Comparison of ENCODE assay signal across 27 cellular contexts in the genomic region with DNA sequence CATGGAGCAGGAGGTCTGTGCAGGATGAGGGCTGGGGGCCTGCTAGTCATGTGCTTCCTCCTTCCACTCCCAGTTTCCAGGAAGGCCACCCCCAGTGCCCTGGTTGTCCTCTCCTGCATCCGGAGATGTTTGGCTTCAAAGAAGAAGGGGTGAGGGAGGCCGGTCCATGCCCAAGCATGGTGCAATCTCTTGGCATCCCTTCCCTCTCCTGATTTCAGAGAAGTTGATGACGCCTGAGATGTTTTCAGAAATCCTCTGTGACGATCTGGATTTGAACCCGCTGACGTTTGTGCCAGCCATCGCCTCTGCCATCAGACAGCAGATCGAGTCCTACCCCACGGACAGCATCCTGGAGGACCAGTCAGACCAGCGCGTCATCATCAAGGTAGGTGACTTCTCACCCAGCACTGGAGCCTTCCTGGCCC. TPM values are rescaled to one million over a fixed set of nuclear protein-coding genes. Genes with fewer than 3 reads are reported as not detected.
DNase-seq lines count a peak whose midpoint lies in the region; ATAC-seq and TF ChIP-seq lines count a peak whose summit lies in the region.
"Had no signal": no experiment of that assay in that cellular context is flagged by ENCODE, and none has a peak within 500 bp of the region (broad histone marks: within the 10 kb centered on the region; RNA-seq: fewer than 3 reads in every experiment).

No MANE protein-coding gene starts in this region.

- H3K79me2 ChIP-seq in SK-N-SH (ENCODE audit: insufficient read depth): 0 out of 2 replicates have a peak, but pooled peaks cover 3% of the 10 kb centered on the region

- H3K9me2 ChIP-seq in SK-N-SH: no peaks in the 10 kb centered on the region

- WGBS in SK-N-SH (ENCODE audit: low lambda C conversion rate): 96% methylated on average over 10 of the region's 11 CpGs
- WGBS in prostate gland: 91% methylated on average over 11 of the region's 11 CpGs

- no peak for TF ChIP-seq RAD21 in SK-N-SH (IDR thresholded peaks at IDR 0.05; ENCODE audit: low read length)

- POLR2A ChIA-PET in SK-N-SH (lab: Yijun Ruan, JAX): no interaction called here

- H3K27ac ChIP-seq in SK-N-SH (ENCODE audit: low read depth in 2 of 2, low read length in 1 of 2): no peak overlapping the region; a peak in 1 of 4 replicates
- H3K27ac ChIP-seq in layer of hippocampus (ENCODE audit: low read depth, low read length): peak overlapping the region; percentile 62
- peak overlapping the region; percentile 41 for H3K27ac ChIP-seq in temporal lobe (ENCODE audit: low read depth, low read length)
- H3K27ac ChIP-seq in prostate gland: no peak overlapping the region
- H3K27ac ChIP-seq: 22Rv1, KMS-11, stomach, transverse colon had no signal

- H3K36me3 ChIP-seq in SK-N-SH (replicated peaks in 1 of 2; ENCODE audit: control insufficient read depth in 1 of 2, insufficient read depth in 2 of 2, low read length in 1 of 2) (peaks cover 32 to 56% of the 10 kb centered on the region in 2 experiments), prostate gland (peaks cover 3 to 5% of the 10 kb centered on the region in 2 donors)

- CTCF ChIA-PET in SK-N-SH (lab: Yijun Ruan, JAX): interaction anchor here (1.3 to 1.4 kb wide), 2 partner anchors 32 to 41 kb away, joined by 3 to 8 read pairs; a partner anchor contains a TSS

- H3K4me3 ChIP-seq in SK-N-SH (ENCODE audit: low read depth in 2 of 2, low read length in 1 of 2) (no peak overlapping the region), prostate gland (no peak overlapping the region)
- H3K4me3 ChIP-seq: stomach, transverse colon had no signal

- H3K9me3 ChIP-seq in SK-N-SH: no peaks in the 10 kb centered on the region
- no peaks in the 10 kb centered on the region for H3K9me3 ChIP-seq in prostate gland
- H3K9me3 ChIP-seq: stomach, transverse colon had no signal

- no peaks in the 10 kb centered on the region for H4K20me1 ChIP-seq in SK-N-SH (ENCODE audit: insufficient read depth)

- intact Hi-C loops in prostate gland (cut with DNase I): no loop called here

- no peak for TF ChIP-seq CTCF in SK-N-SH (IDR thresholded peaks at IDR 0.05)
- no peak for TF ChIP-seq CTCF in prostate gland (IDR thresholded peaks at IDR 0.05)

- peaks cover 2% of the 10 kb centered on the region for H3F3A ChIP-seq in SK-N-SH (replicated peaks; ENCODE audit: insufficient read depth)

- DNase-seq in SK-N-SH: peak; percentile 30
- DNase-seq in fibroblast of gingiva (ENCODE audit: low read depth): peak; percentile 29
- no peak for DNase-seq in pons (ENCODE audit: low spot score)
- DNase-seq in NCI-H187 (lab: John Stamatoyannopoulos, UW): no peak
- no peak for DNase-seq in prostate gland (ENCODE audit: low spot score)
- DNase-seq: activated CD4-positive, alpha-beta memory T cell treated with anti-CD3 and anti-CD28 coated beads, Interleukin-2, amount 10 ng/mL, durations not matched to agents 7 days and 5 days; activated CD8-positive, alpha-beta memory T cell treated with anti-CD3 and anti-CD28 coated beads, Interleukin-2, amount 50 U/mL, for 4 hours; activated naive CD4-positive, alpha-beta T cell; CD4-positive, CD25-positive, alpha-beta regulatory T cell; DMS79 treated with DMSO at 0.1 percent for 48 hours; GF-D8; HCEC 1CT; MM.1S; naive B cell; NCI-H1105 treated with DMSO at 0.1 percent for 48 hours; NCI-H2029; NCI-H2227 treated with DMSO at 0.1 percent for 48 hours; NCI-H526; NK-92 treated with Interleukin-12 subunit alpha and Interleukin-12 subunit beta, amount 100 ng/mL, for 24 hours; PC-3; stomach; transverse colon had no signal

- H3K4me2 ChIP-seq in SK-N-SH: no peak overlapping the region
- H3K4me2 ChIP-seq: KMS-11 had no signal

- no peaks in the 10 kb centered on the region for H3K27me3 ChIP-seq in SK-N-SH (ENCODE audit: insufficient read depth)
- no peaks in the 10 kb centered on the region for H3K27me3 ChIP-seq in layer of hippocampus (ENCODE audit: control insufficient read depth, insufficient read depth, low read length)
- no peaks in the 10 kb centered on the region for H3K27me3 ChIP-seq in prostate gland (replicated peaks; ENCODE audit: insufficient read depth)
- H3K27me3 ChIP-seq: stomach, transverse colon had no signal

- H3K4me1 ChIP-seq in SK-N-SH (ENCODE audit: control insufficient read depth in 1 of 2, insufficient read depth in 2 of 2, low read depth in 1 of 2, low read length in 1 of 2) (peaks cover 0 to 11% of the 10 kb centered on the region in 2 experiments; a peak in 1 of 4 replicates), prostate gland (replicated peaks) (no peaks in the 10 kb centered on the region)
- H3K4me1 ChIP-seq: stomach had no signal

- no peak for TF ChIP-seq POLR2A in prostate gland (IDR thresholded peaks at IDR 0.05)

- no peak for ATAC-seq in SK-N-SH treated with all-trans-retinoic acid at 6 μM for 48 hours
- ATAC-seq: PC-3 had no signal

- H2AFZ ChIP-seq in SK-N-SH (ENCODE audit: low read depth): no peak overlapping the region

- H3K9ac ChIP-seq in SK-N-SH: no peak overlapping the region
- H3K9ac ChIP-seq: KMS-11 had no signal

- TF ChIP-seq EP300 in SK-N-SH (IDR thresholded peaks at IDR 0.05; ENCODE audit: borderline replicate concordance in 1 of 2, low read depth in 1 of 2, low read length in 1 of 2): no peak

TF ChIP-seq in SK-N-SH treated with all-trans-retinoic acid at 6 μM for 48 hours, 23 proteins besides CTCF, POLR2A, EP300 and RAD21 (continues in another document):
- TF ChIP-seq, protein P1, sequence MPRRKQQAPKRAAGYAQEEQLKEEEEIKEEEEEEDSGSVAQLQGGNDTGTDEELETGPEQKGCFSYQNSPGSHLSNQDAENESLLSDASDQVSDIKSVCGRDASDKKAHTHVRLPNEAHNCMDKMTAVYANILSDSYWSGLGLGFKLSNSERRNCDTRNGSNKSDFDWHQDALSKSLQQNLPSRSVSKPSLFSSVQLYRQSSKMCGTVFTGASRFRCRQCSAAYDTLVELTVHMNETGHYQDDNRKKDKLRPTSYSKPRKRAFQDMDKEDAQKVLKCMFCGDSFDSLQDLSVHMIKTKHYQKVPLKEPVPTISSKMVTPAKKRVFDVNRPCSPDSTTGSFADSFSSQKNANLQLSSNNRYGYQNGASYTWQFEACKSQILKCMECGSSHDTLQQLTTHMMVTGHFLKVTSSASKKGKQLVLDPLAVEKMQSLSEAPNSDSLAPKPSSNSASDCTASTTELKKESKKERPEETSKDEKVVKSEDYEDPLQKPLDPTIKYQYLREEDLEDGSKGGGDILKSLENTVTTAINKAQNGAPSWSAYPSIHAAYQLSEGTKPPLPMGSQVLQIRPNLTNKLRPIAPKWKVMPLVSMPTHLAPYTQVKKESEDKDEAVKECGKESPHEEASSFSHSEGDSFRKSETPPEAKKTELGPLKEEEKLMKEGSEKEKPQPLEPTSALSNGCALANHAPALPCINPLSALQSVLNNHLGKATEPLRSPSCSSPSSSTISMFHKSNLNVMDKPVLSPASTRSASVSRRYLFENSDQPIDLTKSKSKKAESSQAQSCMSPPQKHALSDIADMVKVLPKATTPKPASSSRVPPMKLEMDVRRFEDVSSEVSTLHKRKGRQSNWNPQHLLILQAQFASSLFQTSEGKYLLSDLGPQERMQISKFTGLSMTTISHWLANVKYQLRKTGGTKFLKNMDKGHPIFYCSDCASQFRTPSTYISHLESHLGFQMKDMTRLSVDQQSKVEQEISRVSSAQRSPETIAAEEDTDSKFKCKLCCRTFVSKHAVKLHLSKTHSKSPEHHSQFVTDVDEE (CRISPR knock-in tag; IDR thresholded peaks at IDR 0.05): no peak
- TF ChIP-seq OSR1 (CRISPR knock-in tag; IDR thresholded peaks at IDR 0.05): no peak
- TF ChIP-seq, protein P2, sequence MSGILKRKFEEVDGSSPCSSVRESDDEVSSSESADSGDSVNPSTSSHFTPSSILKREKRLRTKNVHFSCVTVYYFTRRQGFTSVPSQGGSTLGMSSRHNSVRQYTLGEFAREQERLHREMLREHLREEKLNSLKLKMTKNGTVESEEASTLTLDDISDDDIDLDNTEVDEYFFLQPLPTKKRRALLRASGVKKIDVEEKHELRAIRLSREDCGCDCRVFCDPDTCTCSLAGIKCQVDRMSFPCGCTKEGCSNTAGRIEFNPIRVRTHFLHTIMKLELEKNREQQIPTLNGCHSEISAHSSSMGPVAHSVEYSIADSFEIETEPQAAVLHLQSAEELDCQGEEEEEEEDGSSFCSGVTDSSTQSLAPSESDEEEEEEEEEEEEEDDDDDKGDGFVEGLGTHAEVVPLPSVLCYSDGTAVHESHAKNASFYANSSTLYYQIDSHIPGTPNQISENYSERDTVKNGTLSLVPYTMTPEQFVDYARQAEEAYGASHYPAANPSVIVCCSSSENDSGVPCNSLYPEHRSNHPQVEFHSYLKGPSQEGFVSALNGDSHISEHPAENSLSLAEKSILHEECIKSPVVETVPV (CRISPR knock-in tag; IDR thresholded peaks at IDR 0.05): no peak
- TF ChIP-seq SNAI2 (CRISPR knock-in tag; IDR thresholded peaks at IDR 0.05): no peak
- TF ChIP-seq PPARA (CRISPR knock-in tag; IDR thresholded peaks at IDR 0.05; ENCODE audit: borderline replicate concordance): no peak
- TF ChIP-seq ISL1 (CRISPR knock-in tag; IDR thresholded peaks at IDR 0.05): no peak
- TF ChIP-seq ZFP30 (CRISPR knock-in tag; IDR thresholded peaks at IDR 0.05): no peak
- TF ChIP-seq ZNF8 (CRISPR knock-in tag; IDR thresholded peaks at IDR 0.05): no peak
- no peak for TF ChIP-seq ARNTL (CRISPR knock-in tag; IDR thresholded peaks at IDR 0.05; ENCODE audit: borderline replicate concordance, low read depth)
- no peak for TF ChIP-seq RARB (CRISPR knock-in tag; IDR thresholded peaks at IDR 0.05)

RNA-seq across cellular contexts. Expression of a gene that starts 22.2 kb away (rescaled TPM):
- polyA plus RNA-seq in SK-N-SH (2012; rRNA removed): not detected in 2 replicates
- polyA plus RNA-seq in SK-N-SH (2012; cell fraction: cytosol; rRNA removed): not detected in 2 replicates
- 0.01 TPM in 2 replicates for polyA plus RNA-seq in SK-N-SH (2012; cell fraction: nucleus; rRNA removed)
- total RNA-seq in temporal lobe (0.49 TPM), prostate gland (1 to 10 TPM in 1 of 2 donors, not detected in 1; 6.9 TPM)
- total RNA-seq: PC-3 had no signal

RNA-seq across cellular contexts. Expression of a gene that starts 29.8 kb away (rescaled TPM):
- 182 and 215 TPM in 2 replicates for polyA plus RNA-seq in SK-N-SH (2012; rRNA removed)
- 170 and 192 TPM in 2 replicates for polyA plus RNA-seq in SK-N-SH (2012; cell fraction: cytosol; rRNA removed)
- polyA plus RNA-seq in SK-N-SH (2012; cell fraction: nucleus; rRNA removed): 113 and 134 TPM in 2 replicates
- total RNA-seq in temporal lobe: 30.0 TPM
- total RNA-seq in prostate gland: 100 to 1,000 TPM in 1 of 2 donors, 10 to 100 TPM in 1; 77.2 to 136 TPM

RNA-seq across cellular contexts. Expression of a gene that starts 41.1 kb away (rescaled TPM):
- polyA plus RNA-seq in SK-N-SH (2012; rRNA removed): 21.8 and 27.1 TPM in 2 replicates
- 9.3 and 12.5 TPM in 2 replicates for polyA plus RNA-seq in SK-N-SH (2012; cell fraction: cytosol; rRNA removed)
- 68.9 and 85.4 TPM in 2 replicates for polyA plus RNA-seq in SK-N-SH (2012; cell fraction: nucleus; rRNA removed)
- 7.6 TPM for total RNA-seq in temporal lobe
- 10 to 100 TPM; 15.1 to 27.0 TPM for total RNA-seq in prostate gland

RNA-seq across cellular contexts. Expression of a gene that starts 43.9 kb away (rescaled TPM):
- 50.8 and 64.4 TPM in 2 replicates for polyA plus RNA-seq in SK-N-SH (2012; rRNA removed)
- 31.3 and 49.7 TPM in 2 replicates for polyA plus RNA-seq in SK-N-SH (2012; cell fraction: cytosol; rRNA removed)
- polyA plus RNA-seq in SK-N-SH (2012; cell fraction: nucleus; rRNA removed): 48.3 and 75.0 TPM in 2 replicates
- total RNA-seq in temporal lobe (12.8 TPM), prostate gland (10 to 100 TPM in 1 of 2 donors, 1 to 10 TPM in 1; 6.3 to 26.6 TPM)

RNA-seq across cellular contexts. Expression of a gene that starts 48.8 kb away (rescaled TPM):
- polyA plus RNA-seq in SK-N-SH (2012; rRNA removed): 27.7 and 70.1 TPM in 2 replicates
- polyA plus RNA-seq in SK-N-SH (2012; cell fraction: cytosol; rRNA removed): 50.5 and 57.1 TPM in 2 replicates
- 31.9 and 32.3 TPM in 2 replicates for polyA plus RNA-seq in SK-N-SH (2012; cell fraction: nucleus; rRNA removed)
- 5.4 TPM for total RNA-seq in temporal lobe
- 10 to 100 TPM; 17.3 to 59.3 TPM for total RNA-seq in prostate gland

Comparison
In these comparisons a context has a peak if more than half of its experiments do, and no peak if none do; other contexts are left out.
1. DNase-seq: peak in SK-N-SH (single experiment) and fibroblast of gingiva (single experiment); none in pons (single experiment), NCI-H187 (0 of 2) and prostate gland (single experiment).
2. H3K27ac ChIP-seq: peak in layer of hippocampus (single experiment) and temporal lobe (single experiment); none in SK-N-SH (0 of 2) and prostate gland (0 of 2).